13 cellular contexts compared by ENCODE assay signal in the genomic region with DNA sequence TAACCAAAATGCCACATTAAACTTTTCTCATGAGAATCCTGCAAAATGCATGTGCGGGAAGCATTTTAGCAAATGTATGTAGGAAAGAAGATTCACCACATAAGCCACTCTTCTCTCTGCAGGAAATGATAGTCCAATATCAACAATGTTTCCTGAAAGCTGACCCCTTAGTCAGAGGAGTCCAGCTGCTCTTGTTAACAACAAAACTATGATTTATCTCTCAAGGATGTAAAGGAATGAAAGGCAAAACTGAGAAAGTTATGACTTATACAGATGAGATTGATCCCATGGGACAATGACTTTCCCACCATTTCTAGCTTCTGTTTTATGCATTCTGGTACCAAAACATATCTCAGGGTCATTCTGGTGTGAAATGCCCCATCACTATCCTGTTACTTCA.
DNase-seq lines count a peak whose midpoint lies in the region; ATAC-seq and TF ChIP-seq lines count a peak whose summit lies in the region.
"Had no signal": no experiment of that assay in that cellular context is flagged by ENCODE, and none has a peak within 500 bp of the region (broad histone marks: within the 10 kb centered on the region; RNA-seq: fewer than 3 reads in every experiment).

No MANE protein-coding gene starts in this region.

- H3K4me3 ChIP-seq in choroid plexus epithelial cell (ENCODE audit: low read depth, low read length), result no peak overlapping the region
- no peak overlapping the region for H3K4me3 ChIP-seq in mucosa of descending colon
- H3K4me3 ChIP-seq: pancreas, suprapubic skin had no signal

- H3K4me1 ChIP-seq in mucosa of descending colon (ENCODE audit: low read depth), result peaks cover 8% of the 10 kb centered on the region
- H3K4me1 ChIP-seq: pancreas, suprapubic skin had no signal

- DNase-seq in AG08395 (ENCODE audit: low spot score) (peak; percentile 20), NCI-H226 (peak; percentile 23), choroid plexus epithelial cell (ENCODE audit: low read depth) (peak; percentile 97), kidney tubule cell (ENCODE audit: low spot score) (peak; percentile 80), C1 segment of cervical spinal cord (lab: John Stamatoyannopoulos, UW) (no peak), mucosa of descending colon (no peak)
- DNase-seq: activated gamma-delta T cell treated with Interleukin-2 at 50 U/mL for 16 hours, AML-193, mesendoderm, pancreas had no signal

- no peaks in the 10 kb centered on the region for H3K36me3 ChIP-seq in mucosa of descending colon (ENCODE audit: low read depth)
- H3K36me3 ChIP-seq: pancreas, suprapubic skin had no signal

- no peak for ATAC-seq in HG03565 (IDR thresholded peaks at IDR 0.05; ENCODE audit: unreplicated experiment)
- ATAC-seq in HG02973 (IDR thresholded peaks at IDR 0.05; ENCODE audit: unreplicated experiment), result no peak
- no peak for ATAC-seq in mucosa of descending colon
- ATAC-seq: pancreas had no signal

- intact Hi-C loops in mucosa of descending colon (cut with DNase I, micrococcal nuclease), result no loop called here

- no peaks in the 10 kb centered on the region for H3K9me3 ChIP-seq in mucosa of descending colon
- H3K9me3 ChIP-seq: pancreas, suprapubic skin had no signal

- TF ChIP-seq CTCF in choroid plexus epithelial cell (conservative IDR thresholded peaks at IDR 0.05; ENCODE audit: low read depth, low read length) (no peak), mucosa of descending colon (IDR thresholded peaks at IDR 0.05) (no peak)

Comparison
In these comparisons a context has a peak if more than half of its experiments do, and no peak if none do; other contexts are left out.
1. DNase-seq: peak in AG08395 (single experiment), NCI-H226 (single experiment), choroid plexus epithelial cell (single experiment) and kidney tubule cell (single experiment); none in C1 segment of cervical spinal cord (0 of 14) and mucosa of descending colon (0 of 3).